ENCODE assay signal across 4 cellular contexts in the genomic region with DNA sequence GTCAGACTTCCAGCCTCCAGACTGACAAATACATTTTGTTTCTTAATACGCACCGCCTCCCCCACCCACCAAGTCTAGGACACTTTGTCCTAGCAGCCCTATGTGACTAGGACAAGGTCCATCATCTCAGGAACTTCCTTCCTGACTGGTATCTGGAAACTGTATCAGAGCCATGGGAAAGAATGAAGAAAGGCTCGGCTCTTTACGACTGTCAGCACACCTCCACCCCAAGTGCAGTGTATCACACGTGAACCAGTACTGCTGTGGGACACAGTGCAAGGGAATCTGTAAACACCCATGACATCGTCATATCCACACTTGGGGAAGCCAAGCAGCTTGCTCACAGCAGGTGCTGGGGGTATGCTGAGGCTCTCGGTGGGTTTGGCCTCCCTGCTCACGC. TPM values are rescaled to one million over a fixed set of nuclear protein-coding genes. Genes with fewer than 3 reads are reported as not detected.
"Had no signal": no experiment of that assay in that cellular context is flagged by ENCODE, and none has a peak within 500 bp of the region (broad histone marks: within the 10 kb centered on the region; RNA-seq: fewer than 3 reads in every experiment).

No MANE protein-coding gene starts in this region.

RNA-seq across cellular contexts. Expression of gene NUTM2G, which starts 13.0 kb away (rescaled TPM):
- total RNA-seq: HepG2, HT-29, HT1080, IMR-90 had no signal
- polyA plus RNA-seq: HepG2, IMR-90 had no signal
